Comparison of ENCODE assay signal across 1 cellular context in the genomic region with DNA sequence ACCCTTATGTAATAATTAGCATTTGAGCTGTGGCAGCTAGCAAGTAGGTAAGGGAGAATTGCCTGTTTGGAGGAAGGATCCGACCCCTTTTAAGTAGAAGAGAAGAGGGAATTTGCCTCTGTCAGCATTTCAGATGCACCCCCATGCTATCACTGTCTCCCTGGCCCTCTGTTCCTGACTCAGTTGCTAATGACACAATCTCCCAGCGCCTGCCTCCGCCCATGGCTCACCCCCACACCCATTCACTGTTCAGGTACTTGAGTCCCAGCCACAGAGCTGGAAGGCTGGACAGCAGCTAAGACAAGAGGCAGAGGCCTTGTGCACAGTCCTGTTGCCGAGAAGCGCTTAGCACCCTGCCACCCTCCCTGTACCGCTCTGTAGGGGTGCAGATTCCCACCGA.
TF ChIP-seq lines count a peak whose summit lies in the region.

No MANE protein-coding gene starts in this region.

TF ChIP-seq in GM23338, 12 proteins besides CTCF, POLR2A, EP300 and RAD21 (continued from another document):
- TF ChIP-seq REST (IDR thresholded peaks at IDR 0.05; ENCODE audit: unreplicated experiment) = no peak
- TF ChIP-seq EZH2 (IDR thresholded peaks at IDR 0.05; ENCODE audit: low read depth, unreplicated experiment) = no peak
